Comparison of ENCODE assay signal across 20 cellular contexts in the genomic region with DNA sequence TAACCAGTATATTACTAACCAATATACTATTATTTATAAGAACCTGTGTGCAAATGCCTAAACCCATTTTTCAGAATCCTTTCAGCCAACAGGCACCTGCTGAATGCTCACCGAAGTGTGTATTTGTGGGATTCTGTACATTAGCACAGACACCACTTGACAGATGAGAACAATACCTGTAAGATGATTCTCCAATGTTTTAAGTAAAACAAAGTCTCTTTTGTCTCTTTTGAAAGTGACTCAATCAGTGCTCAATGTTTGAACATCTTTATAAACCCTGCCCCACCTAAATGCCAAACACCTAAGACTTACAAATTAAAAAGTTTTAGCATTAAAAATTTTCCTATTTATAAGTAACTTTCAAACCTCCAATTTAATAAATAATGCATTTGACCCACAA. TPM values are rescaled to one million over a fixed set of nuclear protein-coding genes. Genes with fewer than 3 reads are reported as not detected.
A peak's percentile ranks its signal among the peaks of the same experiment; 100 is the strongest.
DNase-seq lines count a peak whose midpoint lies in the region; ATAC-seq and TF ChIP-seq lines count a peak whose summit lies in the region.
"Had no signal": no experiment of that assay in that cellular context is flagged by ENCODE, and none has a peak within 500 bp of the region (broad histone marks: within the 10 kb centered on the region; RNA-seq: fewer than 3 reads in every experiment).

No MANE protein-coding gene starts in this region.

- CTCF ChIA-PET in Panc1 (lab: Charles Lee), result no interaction called here

- in situ Hi-C loops in Panc1 (cut with HindIII; ENCODE audit: low pct_unique_long_range_greater_than_20kb, low sequenced_read_pairs), result no loop called here

- H3K27ac ChIP-seq in Panc1 (ENCODE audit: low read length), result peak overlapping the region; percentile 74
- H3K27ac ChIP-seq: brain microvascular endothelial cell, SJSA1, WERI-Rb-1 had no signal

- no peaks in the 10 kb centered on the region for H3K36me3 ChIP-seq in Panc1 (ENCODE audit: control insufficient read depth, insufficient read depth, low read length)
- H3K36me3 ChIP-seq: brain microvascular endothelial cell, MG63, SJSA1, upper lobe of left lung, WERI-Rb-1 had no signal

- DNase-seq in HT1080 (ENCODE audit: low read depth) (peak; percentile 26), Panc1 (ENCODE audit: low read depth, low spot score) (peak; percentile 0), epithelial cell of esophagus (ENCODE audit: low read depth) (peak; percentile 14), renal cortical epithelial cell (ENCODE audit: low read depth) (peak; percentile 11)
- DNase-seq in stimulated activated CD4-positive, alpha-beta T cell treated with anti-CD3 and anti-CD28 coated beads, Interleukin-2, amount 100 ng/mL, for 48 hours, result no peak
- no peak for DNase-seq in activated CD4-positive, CD25-positive, alpha-beta regulatory T cell treated with anti-CD3 and anti-CD28 coated beads, Interleukin-2, amount 50 U/mL, for 72 hours
- DNase-seq: activated CD4-positive, alpha-beta T cell treated with anti-CD3 and anti-CD28 coated beads, Interleukin-2, amount 50 U/mL, for 4 hours; activated CD8-positive, alpha-beta memory T cell treated with anti-CD3 and anti-CD28 coated beads, Interleukin-2, amount 50 U/mL, for 48 hours; NCI-H1417 treated with DMSO at 0.1 percent for 48 hours; NCI-H2171; stimulated activated CD4-positive, alpha-beta T cell treated with anti-CD3 and anti-CD28 coated beads, Interleukin-2, amount 100 ng/mL, for 24 hours; WERI-Rb-1 had no signal

- TF ChIP-seq CTCF in Panc1 (IDR thresholded peaks at IDR 0.05) (no peak), epithelial cell of esophagus (IDR thresholded peaks at IDR 0.05; ENCODE audit: insufficient read depth, low read depth, low read length, missing control alignments) (no peak)

- no TSS peak for BruUV-seq in Panc1 (replicated peaks; lab: Mats Ljungman, UMichigan)

- no peaks in the 10 kb centered on the region for H3K9me3 ChIP-seq in Panc1 (ENCODE audit: control insufficient read depth, insufficient read depth, low read depth, low read length)
- H3K9me3 ChIP-seq: MG63, SJSA1, upper lobe of left lung had no signal

- H3K4me1 ChIP-seq in Panc1 (ENCODE audit: control insufficient read depth, insufficient read depth, low read length), result no peaks in the 10 kb centered on the region

- H3K27me3 ChIP-seq in Panc1 (ENCODE audit: control insufficient read depth, insufficient read depth, low read length), result no peaks in the 10 kb centered on the region
- H3K27me3 ChIP-seq: brain microvascular endothelial cell, MG63, SJSA1, upper lobe of left lung had no signal

- peak overlapping the region; percentile 22 to 34; a peak in 3 of 4 replicates for H3K4me3 ChIP-seq in Panc1 (ENCODE audit: low read depth in 2 of 2, low read length in 2 of 2)
- no peak overlapping the region for H3K4me3 ChIP-seq in epithelial cell of esophagus (ENCODE audit: low read length)
- H3K4me3 ChIP-seq: MG63, SJSA1 had no signal

- POLR2A ChIA-PET in Panc1 (lab: Charles Lee), result interaction anchor here (0.6 kb wide), 1 partner anchor 87 kb away, joined by 3 read pairs; no protein-coding TSS in a partner anchor

- ATAC-seq in Panc1 (no peak), HG03521 (IDR thresholded peaks at IDR 0.05; ENCODE audit: unreplicated experiment) (no peak)

- intact Hi-C loops in Panc1 (cut with micrococcal nuclease; ENCODE audit: unreplicated experiment), result no loop called here

RNA-seq across cellular contexts. Expression of a gene that starts 0.8 kb away (rescaled TPM):
- 12.2 and 18.1 TPM in 2 replicates for total RNA-seq in HT1080 (2014; rRNA removed; shearing (Covaris generic))
- 2.6 and 2.8 TPM in 2 replicates for polyA plus RNA-seq in HT1080 (2015; cell fraction: cytosol; rRNA removed)
- 2.3 and 3.0 TPM in 2 replicates for polyA plus RNA-seq in HT1080 (2015; cell fraction: nucleus; rRNA removed)
- 6.5 TPM for total RNA-seq in Panc1 (2021; ENCODE audit: unreplicated experiment)
- 9.7 TPM for polyA plus RNA-seq in Panc1 (2012; ENCODE audit: insufficient read length)
- 3.0 and 4.0 TPM in 2 replicates for total RNA-seq in renal cortical epithelial cell
- total RNA-seq: natural killer cell treated with Interleukin-12 subunit alpha and Interleukin-12 subunit beta and Interleukin-15 and Interleukin-18, amount 100 ng/mL, for 72 hours had no signal

RNA-seq across cellular contexts. Expression of a gene that starts 46.3 kb away (rescaled TPM):
- not detected in 2 replicates for total RNA-seq in HT1080 (2014; rRNA removed; shearing (Covaris generic))
- polyA plus RNA-seq in HT1080 (2015; cell fraction: cytosol; rRNA removed), result not detected in 2 replicates
- polyA plus RNA-seq in HT1080 (2015; cell fraction: nucleus; rRNA removed), result 0.17 TPM in 1 of 2 replicates, not detected in the other
- total RNA-seq in Panc1 (2021; ENCODE audit: unreplicated experiment), result not detected
- polyA plus RNA-seq in Panc1 (2012; ENCODE audit: insufficient read length), result not detected
- not detected in 2 replicates for total RNA-seq in renal cortical epithelial cell
- total RNA-seq: fibroblast of villous mesenchyme; natural killer cell treated with Interleukin-12 subunit alpha and Interleukin-12 subunit beta and Interleukin-15 and Interleukin-18, amount 100 ng/mL, for 72 hours; SJSA1; T-helper 2 cell treated with Interferon-gamma antibody and Interleukin-4, amounts not matched to agents 100 ng/mL and 5 ng/mL, for 36 hours had no signal

Comparison
In these comparisons a context has a peak if more than half of its experiments do, and no peak if none do; other contexts are left out.
1. DNase-seq: peak in HT1080 (single experiment), Panc1 (single experiment), epithelial cell of esophagus (single experiment) and renal cortical epithelial cell (single experiment); none in stimulated activated CD4-positive, alpha-beta T cell treated with anti-CD3 and anti-CD28 coated beads, Interleukin-2, amount 100 ng/mL, for 48 hours (0 of 2) and activated CD4-positive, CD25-positive, alpha-beta regulatory T cell treated with anti-CD3 and anti-CD28 coated beads, Interleukin-2, amount 50 U/mL, for 72 hours (single experiment).